ENCODE assay signal across 14 cellular contexts in genomic region chr9:86239053-86239770, GRCh38. TPM values are rescaled to one million over a fixed set of nuclear protein-coding genes. Genes with fewer than 3 reads are reported as not detected.
A peak's percentile ranks its signal among the peaks of the same experiment; 100 is the strongest.
DNase-seq lines count a peak whose midpoint lies in the region; TF ChIP-seq lines count a peak whose summit lies in the region.
"Had no signal": no experiment of that assay in that cellular context is flagged by ENCODE, and none has a peak within 500 bp of the region (broad histone marks: within the 10 kb centered on the region; RNA-seq: fewer than 3 reads in every experiment).

No MANE protein-coding gene starts in this region.

- no peak overlapping the region for H2AFZ ChIP-seq in hepatocyte
- H2AFZ ChIP-seq: GM23338 had no signal

- no peaks in the 10 kb centered on the region for H3K4me1 ChIP-seq in hepatocyte (ENCODE audit: insufficient read depth)
- H3K4me1 ChIP-seq: testis had no signal

- H3K4me2 ChIP-seq in hepatocyte: no peak overlapping the region
- H3K4me2 ChIP-seq: GM23338 had no signal

- no peaks in the 10 kb centered on the region for H4K20me1 ChIP-seq in hepatocyte (ENCODE audit: insufficient read depth, poor library complexity, severe bottlenecking)

- TF ChIP-seq CTCF in VCaP (conservative IDR thresholded peaks at IDR 0.05): peak; percentile 51
- peak; percentile 28 for TF ChIP-seq CTCF in hepatocyte (IDR thresholded peaks at IDR 0.05; ENCODE audit: poor library complexity)

- H3K79me2 ChIP-seq in hepatocyte: no peaks in the 10 kb centered on the region

- no peaks in the 10 kb centered on the region for H3K9me3 ChIP-seq in hepatocyte (ENCODE audit: low read depth)
- H3K9me3 ChIP-seq: sigmoid colon, testis had no signal

- H3K27ac ChIP-seq in VCaP (no peak overlapping the region), hepatocyte (no peak overlapping the region)
- H3K27ac ChIP-seq: sigmoid colon, testis had no signal

- H3K27me3 ChIP-seq in hepatocyte: no peaks in the 10 kb centered on the region
- H3K27me3 ChIP-seq: sigmoid colon, testis had no signal

- no peaks in the 10 kb centered on the region for H3K9me2 ChIP-seq in hepatocyte (replicated peaks; ENCODE audit: insufficient read depth)

- DNase-seq in ELR (ENCODE audit: low read depth) (peak; percentile 35), Kasumi-1 (lab: John Stamatoyannopoulos, UW) (peak; percentile 37 to 41), hepatocyte (ENCODE audit: low spot score) (no peak), iPS-NIHi7 (ENCODE audit: extremely low spot score) (no peak), NCI-H345 treated with DMSO at 0.1 percent for 48 hours (lab: John Stamatoyannopoulos, UW; ENCODE audit: unreplicated experiment) (no peak), foreskin melanocyte (no peak)
- DNase-seq: activated CD8-positive, alpha-beta memory T cell treated with anti-CD3 and anti-CD28 coated beads, Interleukin-2, amount 10 ng/mL, durations not matched to agents 7 days and 5 days; COR-L47; NCI-H2081; sigmoid colon; testis had no signal

- WGBS in hepatocyte (ENCODE audit: low lambda C conversion rate, missing lambda C conversion rate): 93% methylated on average over 8 of the region's 8 CpGs

- H3K4me3 ChIP-seq in hepatocyte: no peak overlapping the region
- H3K4me3 ChIP-seq: GM23338, sigmoid colon, testis had no signal

- no peaks in the 10 kb centered on the region for H3K36me3 ChIP-seq in hepatocyte (replicated peaks; ENCODE audit: insufficient read depth, low read depth)
- H3K36me3 ChIP-seq: sigmoid colon had no signal

RNA-seq across cellular contexts. Expression of gene C9orf153, which starts 20.2 kb away (rescaled TPM):
- total RNA-seq in hepatocyte: not detected in 2 replicates
- polyA plus RNA-seq in hepatocyte: not detected in 2 replicates
- total RNA-seq: dermis microvascular lymphatic vessel endothelial cell, GM23338 had no signal

RNA-seq across cellular contexts. Expression of gene ISCA1, which starts 43.1 kb away (rescaled TPM):
- 50.6 and 57.1 TPM in 2 replicates for total RNA-seq in hepatocyte
- 34.2 and 38.5 TPM in 2 replicates for polyA plus RNA-seq in hepatocyte

Comparison
In these comparisons a context has a peak if more than half of its experiments do, and no peak if none do; other contexts are left out.
1. DNase-seq: peak in ELR (single experiment) and Kasumi-1 (2 of 2); none in hepatocyte (single experiment), iPS-NIHi7 (single experiment), NCI-H345 treated with DMSO at 0.1 percent for 48 hours (single experiment) and foreskin melanocyte (single experiment).